ENCODE assay signal across 9 cellular contexts in the genomic region with DNA sequence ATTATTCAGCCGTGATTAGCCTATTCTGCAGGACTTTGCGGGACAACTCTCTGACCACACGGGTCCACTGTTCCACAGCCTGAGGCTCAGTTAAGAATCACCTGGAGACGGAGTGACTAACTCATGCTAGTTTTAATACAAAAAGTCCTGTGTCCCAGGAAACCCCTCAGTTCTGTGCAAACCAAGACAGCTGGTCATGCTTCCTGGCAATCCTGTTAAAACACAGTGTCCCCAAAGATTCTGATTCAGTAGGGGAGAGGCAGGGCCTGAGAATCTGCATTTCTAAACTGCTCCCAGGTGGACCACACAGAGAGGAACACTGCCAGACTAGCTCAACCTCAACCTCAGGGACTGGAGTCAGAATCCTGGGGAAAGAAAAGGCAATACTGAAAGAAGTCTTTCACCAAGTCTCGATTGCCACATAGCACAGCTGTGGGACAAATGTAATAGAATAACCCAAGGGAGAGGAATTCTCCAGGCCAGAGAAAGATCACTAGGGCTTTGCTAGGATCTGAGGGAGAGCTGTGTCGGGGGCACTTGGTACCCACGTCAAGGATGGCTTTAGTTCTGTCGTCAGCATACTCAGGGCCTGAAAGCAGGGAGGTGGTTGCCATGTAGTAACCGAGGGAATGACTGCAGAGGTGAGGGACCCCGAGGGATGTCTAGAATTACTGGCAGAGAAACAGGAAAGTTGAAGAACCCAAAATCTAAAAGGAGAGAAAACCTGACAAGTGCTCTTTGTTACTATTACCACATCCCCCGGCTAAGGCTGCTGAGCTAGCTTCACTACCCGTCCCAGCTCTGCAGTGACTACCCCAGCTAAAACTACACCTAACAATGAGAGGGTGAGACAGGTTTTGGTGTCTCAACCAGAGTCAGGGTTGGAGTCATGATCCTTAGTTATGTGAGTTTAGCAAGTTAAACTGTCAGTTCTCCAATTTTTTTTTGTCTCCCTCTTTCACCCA. TPM values are rescaled to one million over a fixed set of nuclear protein-coding genes. Genes with fewer than 3 reads are reported as not detected.
DNase-seq lines count a peak whose midpoint lies in the region; ATAC-seq, FAIRE-seq and TF ChIP-seq lines count a peak whose summit lies in the region.
"Had no signal": no experiment of that assay in that cellular context is flagged by ENCODE, and none has a peak within 500 bp of the region (broad histone marks: within the 10 kb centered on the region; RNA-seq: fewer than 3 reads in every experiment).

No MANE protein-coding gene starts in this region.

- H3K27me3 Mint-ChIP-seq in HFFc6 (ENCODE audit: insufficient read depth) (no peaks in the 10 kb centered on the region), endothelial cell (ENCODE audit: unreplicated experiment) (no peaks in the 10 kb centered on the region)

- ATAC-seq in heart right ventricle: peak; percentile 60 to 92 (median 74)
- ATAC-seq: activated T-cell treated with anti-CD3 and anti-CD28 coated beads, Interleukin-2, amount 50 U/mL, for 4 hours had no signal

- WGBS in heart right ventricle, 2 donors: 67 to 78% methylated on average over 12 of the region's 12 CpGs
- WGBS in small intestine, 3 donors: 73 to 81% (median 77%) methylated on average over 12 of the region's 12 CpGs

- H3K4me3 Mint-ChIP-seq in HFFc6: no peak overlapping the region
- no peak overlapping the region for H3K4me3 Mint-ChIP-seq in endothelial cell (ENCODE audit: unreplicated experiment)
- H3K4me3 Mint-ChIP-seq: activated T-cell treated with anti-CD3 and anti-CD28 coated beads, Interleukin-2, amount 50 U/mL, for 4 hours had no signal

- peaks cover 23% of the 10 kb centered on the region for H3K4me1 ChIP-seq in adipocyte (ENCODE audit: control insufficient read depth, insufficient read depth, low read length)
- peaks cover 0 to 37% (median 0%) of the 10 kb centered on the region in 9 donors for H3K4me1 ChIP-seq in heart right ventricle
- peaks cover 2 to 11% of the 10 kb centered on the region in 2 donors for H3K4me1 ChIP-seq in small intestine (ENCODE audit: control insufficient read depth in 2 of 2, insufficient read depth in 1 of 2, low read depth in 1 of 2, low read length in 1 of 2)

- H3K27ac Mint-ChIP-seq in HFFc6 (no peak overlapping the region), endothelial cell (ENCODE audit: unreplicated experiment) (no peak overlapping the region)

- no peaks in the 10 kb centered on the region for H3K9me3 Mint-ChIP-seq in HFFc6
- H3K9me3 Mint-ChIP-seq in endothelial cell (ENCODE audit: unreplicated experiment): no peaks in the 10 kb centered on the region
- H3K9me3 Mint-ChIP-seq: activated T-cell treated with anti-CD3 and anti-CD28 coated beads, Interleukin-2, amount 50 U/mL, for 4 hours had no signal

- H3K27me3 ChIP-seq in adipocyte (replicated peaks; ENCODE audit: control insufficient read depth, insufficient read depth, low read length) (no peaks in the 10 kb centered on the region), heart right ventricle (no peaks in the 10 kb centered on the region), small intestine (ENCODE audit: control insufficient read depth in 2 of 2, insufficient read depth in 2 of 2, low read length in 2 of 2) (no peaks in the 10 kb centered on the region)

- peaks cover 17% of the 10 kb centered on the region for H3K4me1 Mint-ChIP-seq in HFFc6 (ENCODE audit: low read depth)
- H3K4me1 Mint-ChIP-seq in endothelial cell (ENCODE audit: unreplicated experiment): no peaks in the 10 kb centered on the region

- H3K27ac ChIP-seq in heart right ventricle (peak overlapping the region in 3 of 10 donors; percentile 26 to 41 (median 26)), small intestine (ENCODE audit: low read depth in 1 of 2, low read length in 1 of 2) (no peak overlapping the region)

- H3K36me3 ChIP-seq in adipocyte (ENCODE audit: control insufficient read depth, insufficient read depth, low read length, severe bottlenecking): no peaks in the 10 kb centered on the region
- H3K36me3 ChIP-seq in heart right ventricle: no peaks in the 10 kb centered on the region
- H3K36me3 ChIP-seq in small intestine (ENCODE audit: control insufficient read depth in 2 of 2, insufficient read depth in 2 of 2, low read length in 2 of 2): no peaks in the 10 kb centered on the region

- H3K36me3 Mint-ChIP-seq in HFFc6 (ENCODE audit: low read depth) (no peaks in the 10 kb centered on the region), endothelial cell (ENCODE audit: low read depth, unreplicated experiment) (no peaks in the 10 kb centered on the region)

- H3K9ac ChIP-seq in adipocyte (ENCODE audit: low read length): no peak overlapping the region

- no peak for FAIRE-seq in small intestine (lab: Jason Lieb, UNC)

- intact Hi-C loops in heart right ventricle (cut with DNase I): loop anchor here in 1 of 10 donors (5.0 kb wide), 1 partner anchor 166 kb away; the partner anchor contains the start of gene PTBP3

- H3K9me3 ChIP-seq in adipocyte (ENCODE audit: control insufficient read depth, low read length) (no peaks in the 10 kb centered on the region), heart right ventricle (no peaks in the 10 kb centered on the region), small intestine (ENCODE audit: control insufficient read depth, low read depth) (no peaks in the 10 kb centered on the region)

- no peak for DNase-seq in HFFc6
- DNase-seq in adipocyte (ENCODE audit: low read depth): peak; percentile 76
- no peak for DNase-seq in heart right ventricle
- peak; percentile 29 for DNase-seq in small intestine
- no peak for DNase-seq in endothelial cell (ENCODE audit: low spot score)
- DNase-seq in stimulated activated CD4-positive, alpha-beta T cell treated with anti-CD3 and anti-CD28 coated beads, Interleukin-2, amount 100 ng/mL, for 48 hours: no peak
- DNase-seq in OCI-M2 (lab: John Stamatoyannopoulos, UW; ENCODE audit: unreplicated experiment): no peak
- DNase-seq: activated T-cell treated with anti-CD3 and anti-CD28 coated beads, Interleukin-2, amount 50 U/mL, for 4 hours; NK-92 treated with Interleukin-12 subunit alpha and Interleukin-12 subunit beta, amount 100 ng/mL, for 24 hours had no signal

- peak; percentile 14; the same call in 1 of the 2 replicates for TF ChIP-seq CTCF in HFFc6 (IDR thresholded peaks at IDR 0.05)
- TF ChIP-seq CTCF in heart right ventricle (IDR thresholded peaks at IDR 0.05): peak in 3 of 9 donors; percentile 20 to 37 (median 33)
- TF ChIP-seq CTCF in endothelial cell (IDR thresholded peaks at IDR 0.05; ENCODE audit: unreplicated experiment): no peak

- peak overlapping the region; percentile 43 for H3K4me3 ChIP-seq in adipocyte (ENCODE audit: low read length)
- no peak overlapping the region for H3K4me3 ChIP-seq in heart right ventricle
- H3K4me3 ChIP-seq in small intestine (ENCODE audit: low read depth in 1 of 2, low read length in 2 of 2): no peak overlapping the region

RNA-seq across cellular contexts. Expression of gene SUSD1, which starts 8.6 kb away (rescaled TPM):
- total RNA-seq in HFFc6 (2021; fragmentation: NEBNext Ultra II Directional; extraction: Animal tissue kit (Norgen Biotek cat#: 25700)): 1 to 10 TPM; 3.5 to 9.4 (median 8.2) TPM
- total RNA-seq in heart right ventricle (10 to 100 TPM in 1 of 10 donors, 1 to 10 TPM in 9; 2.2 to 14.7 (median 4.7) TPM), endothelial cell (ENCODE audit: unreplicated experiment) (5.7 TPM)
- polyA plus RNA-seq in heart right ventricle (1 to 10 TPM; 1.5 to 2.4 TPM), small intestine (1 to 10 TPM; 3.8 to 9.8 (median 4.2) TPM)

Comparison
In these comparisons a context has a peak if more than half of its experiments do, and no peak if none do; other contexts are left out.
1. DNase-seq: peak in adipocyte (single experiment) and small intestine (single experiment); none in HFFc6 (single experiment), heart right ventricle (0 of 2), endothelial cell (single experiment), stimulated activated CD4-positive, alpha-beta T cell treated with anti-CD3 and anti-CD28 coated beads, Interleukin-2, amount 100 ng/mL, for 48 hours (0 of 2) and OCI-M2 (single experiment).